ENCODE assay signal across 18 cellular contexts in genomic region chr3:127755305-127755681, GRCh38.
DNase-seq lines count a peak whose midpoint lies in the region; ATAC-seq and TF ChIP-seq lines count a peak whose summit lies in the region.
"Had no signal": no experiment of that assay in that cellular context is flagged by ENCODE, and none has a peak within 500 bp of the region (broad histone marks: within the 10 kb centered on the region; RNA-seq: fewer than 3 reads in every experiment).

No MANE protein-coding gene starts in this region.

- DNase-seq in GM12864 (ENCODE audit: low read depth): no peak
- DNase-seq in activated naive CD8-positive, alpha-beta T cell treated with anti-CD3 and anti-CD28 coated beads for 36 hours: no peak
- peak; percentile 70 for DNase-seq in spleen
- DNase-seq in upper lobe of left lung: no peak
- no peak for DNase-seq in cerebellar nuclear complex (lab: John Stamatoyannopoulos, UW)
- no peak for DNase-seq in hepatocyte (ENCODE audit: low spot score)
- DNase-seq in NCI-H2081 treated with DMSO at 0.1 percent for 48 hours (lab: John Stamatoyannopoulos, UW): no peak
- DNase-seq: activated CD4-positive, alpha-beta T cell treated with anti-CD3 and anti-CD28 coated beads, Interleukin-2, amount 50 U/mL, for 1 hour; Caco-2; effector CD8-positive, alpha-beta T cell; NCI-H2029 treated with DMSO at 0.1 percent for 48 hours; NCI-H446 treated with DMSO at 0.1 percent for 48 hours had no signal

- no peak overlapping the region for H3K4me2 ChIP-seq in hepatocyte

- H3K36me3 ChIP-seq in spleen (peaks cover 0 to 8% (median 0%) of the 10 kb centered on the region in 6 donors), upper lobe of left lung (no peaks in the 10 kb centered on the region), hepatocyte (replicated peaks; ENCODE audit: insufficient read depth, low read depth) (no peaks in the 10 kb centered on the region)
- H3K36me3 ChIP-seq: cardiac muscle cell, suprapubic skin had no signal

- H3K36me3 Mint-ChIP-seq in activated naive CD8-positive, alpha-beta T cell treated with anti-CD3 and anti-CD28 coated beads for 36 hours: no peaks in the 10 kb centered on the region

- H2AFZ ChIP-seq in hepatocyte: no peak overlapping the region

- H3K27ac Mint-ChIP-seq in activated naive CD8-positive, alpha-beta T cell treated with anti-CD3 and anti-CD28 coated beads for 36 hours: peak overlapping the region; percentile 68

- peak overlapping the region; percentile 53 for H3K4me3 Mint-ChIP-seq in activated naive CD8-positive, alpha-beta T cell treated with anti-CD3 and anti-CD28 coated beads for 36 hours

- TF ChIP-seq POLR2A in spleen (IDR thresholded peaks at IDR 0.05) (no peak), upper lobe of left lung (IDR thresholded peaks at IDR 0.05) (no peak)

- H3K27me3 ChIP-seq in spleen (replicated peaks in 1 of 7) (no peaks in the 10 kb centered on the region), upper lobe of left lung (no peaks in the 10 kb centered on the region), hepatocyte (no peaks in the 10 kb centered on the region)
- H3K27me3 ChIP-seq: cardiac muscle cell, right lobe of liver, suprapubic skin had no signal

- H3K4me3 ChIP-seq in GM12864 (ENCODE audit: low read depth, low read length) (peak overlapping the region; percentile 44), spleen (peak overlapping the region in 1 of 8 donors; percentile 51), upper lobe of left lung (no peak overlapping the region), hepatocyte (no peak overlapping the region)
- H3K4me3 ChIP-seq: cardiac muscle cell, K562, right lobe of liver, suprapubic skin had no signal

- H3K27ac ChIP-seq in spleen (peak overlapping the region in 4 of 8 donors; percentile 66 to 81 (median 70)), upper lobe of left lung (peak overlapping the region in 1 of 4 donors; percentile 64), hepatocyte (no peak overlapping the region)
- H3K27ac ChIP-seq: cardiac muscle cell, right lobe of liver, RWPE1, suprapubic skin had no signal

- H4K20me1 ChIP-seq in hepatocyte (ENCODE audit: insufficient read depth, poor library complexity, severe bottlenecking): no peaks in the 10 kb centered on the region

- intact Hi-C loops in spleen (cut with DNase I; ENCODE audit: low total_unique reads): no loop called here

- H3K9me3 ChIP-seq in spleen: no peaks in the 10 kb centered on the region
- no peaks in the 10 kb centered on the region for H3K9me3 ChIP-seq in upper lobe of left lung
- no peaks in the 10 kb centered on the region for H3K9me3 ChIP-seq in hepatocyte (ENCODE audit: low read depth)
- H3K9me3 ChIP-seq: Caco-2, right lobe of liver, suprapubic skin had no signal

- no peaks in the 10 kb centered on the region for H3K79me2 ChIP-seq in hepatocyte

- H3K4me1 ChIP-seq in spleen: peaks cover 0 to 44% (median 30%) of the 10 kb centered on the region in 6 donors
- H3K4me1 ChIP-seq in upper lobe of left lung: peaks cover 0 to 15% (median 3%) of the 10 kb centered on the region in 4 donors
- H3K4me1 ChIP-seq in hepatocyte (ENCODE audit: insufficient read depth): no peaks in the 10 kb centered on the region
- H3K4me1 ChIP-seq: Caco-2, right lobe of liver had no signal

- peaks cover 8% of the 10 kb centered on the region for H3K27me3 Mint-ChIP-seq in activated naive CD8-positive, alpha-beta T cell treated with anti-CD3 and anti-CD28 coated beads for 36 hours

- peaks cover 39% of the 10 kb centered on the region for H3K4me1 Mint-ChIP-seq in activated naive CD8-positive, alpha-beta T cell treated with anti-CD3 and anti-CD28 coated beads for 36 hours

- no peaks in the 10 kb centered on the region for H3K9me2 ChIP-seq in hepatocyte (replicated peaks; ENCODE audit: insufficient read depth)

- no peak for TF ChIP-seq EP300 in upper lobe of left lung (IDR thresholded peaks at IDR 0.05)

- 67 to 77% (median 72%) methylated on average over 11 to 12 of the region's 12 CpGs for WGBS in spleen, 5 donors
- WGBS in upper lobe of left lung, 2 donors: 86 to 93% methylated on average over 11 of the region's 12 CpGs
- 99% methylated on average over 11 of the region's 12 CpGs for WGBS in hepatocyte (ENCODE audit: low lambda C conversion rate, missing lambda C conversion rate)

- TF ChIP-seq CTCF in GM12864 (IDR thresholded peaks at IDR 0.05; ENCODE audit: low read depth, low read length, missing control alignments) (no peak), spleen (IDR thresholded peaks at IDR 0.05 in 8 of 11, conservative IDR thresholded peaks at IDR 0.05 in 3 of 11) (no peak), upper lobe of left lung (IDR thresholded peaks at IDR 0.05) (no peak), hepatocyte (IDR thresholded peaks at IDR 0.05; ENCODE audit: poor library complexity) (no peak)

- ATAC-seq in GM21447 (IDR thresholded peaks at IDR 0.05; ENCODE audit: unreplicated experiment) (peak; percentile 5), upper lobe of left lung (ENCODE audit: low FRiP score in 2 of 2) (no peak)
- ATAC-seq: K562 had no signal

- no peaks in the 10 kb centered on the region for H3K9me3 Mint-ChIP-seq in activated naive CD8-positive, alpha-beta T cell treated with anti-CD3 and anti-CD28 coated beads for 36 hours
